In genomic region chr19:10085641-10086031, GRCh38 we compare ENCODE assay signal across 8 cellular contexts. TPM values are rescaled to one million over a fixed set of nuclear protein-coding genes. Genes with fewer than 3 reads are reported as not detected.
DNase-seq lines count a peak whose midpoint lies in the region; ATAC-seq and TF ChIP-seq lines count a peak whose summit lies in the region.

No MANE protein-coding gene starts in this region.

- H3K79me2 ChIP-seq in SU-DHL-6 (ENCODE audit: insufficient read depth, low read length) = no peaks in the 10 kb centered on the region

- H3K9me2 ChIP-seq in SU-DHL-6 (replicated peaks; ENCODE audit: insufficient read depth, low read length) = no peaks in the 10 kb centered on the region

- WGBS in sigmoid colon, 2 donors = 14 to 22% methylated on average over 14 of the region's 14 CpGs

- TF ChIP-seq EP300 in sigmoid colon (IDR thresholded peaks at IDR 0.05) = no peak

- intact Hi-C loops in sigmoid colon (cut with DNase I) = no loop called here

- H3K27ac ChIP-seq in SU-DHL-6 (ENCODE audit: low read depth, low read length) = no peak overlapping the region
- H3K27ac ChIP-seq in sigmoid colon = peak overlapping the region; percentile 86 to 93 (median 89)

- H4K20me1 ChIP-seq in SU-DHL-6 (ENCODE audit: low read depth, low read length) = no peaks in the 10 kb centered on the region

- H3K9ac ChIP-seq in SU-DHL-6 (ENCODE audit: low read length) = peak overlapping the region; percentile 53

- no peak for TF ChIP-seq CTCF in SU-DHL-6 (IDR thresholded peaks at IDR 0.05; ENCODE audit: insufficient read depth, low read length, poor library complexity, severe bottlenecking)
- no peak for TF ChIP-seq CTCF in foreskin fibroblast (IDR thresholded peaks at IDR 0.05; ENCODE audit: low read depth, low read length)
- no peak for TF ChIP-seq CTCF in sigmoid colon (IDR thresholded peaks at IDR 0.05)

- H3K27me3 ChIP-seq in SU-DHL-6 (ENCODE audit: low read length) = no peaks in the 10 kb centered on the region
- H3K27me3 ChIP-seq in sigmoid colon = no peaks in the 10 kb centered on the region

- DNase-seq in foreskin fibroblast = no peak
- DNase-seq in sigmoid colon = no peak
- DNase-seq in NCI-H2107 (lab: John Stamatoyannopoulos, UW) = no peak
- no peak for DNase-seq in HT-29 (ENCODE audit: low spot score)
- no peak for DNase-seq in HuH-7.5 (ENCODE audit: low spot score)
- no peak for DNase-seq in NCI-H2171 (lab: John Stamatoyannopoulos, UW)

- TF ChIP-seq POLR2A in sigmoid colon (IDR thresholded peaks at IDR 0.05) = no peak

- peaks cover 0 to 18% (median 8%) of the 10 kb centered on the region in 4 donors for H3K4me1 ChIP-seq in sigmoid colon

- H3K36me3 ChIP-seq in SU-DHL-6 (ENCODE audit: low read length) (no peaks in the 10 kb centered on the region), sigmoid colon (peaks cover 0 to 18% (median 5%) of the 10 kb centered on the region in 4 donors)

- H3K4me3 ChIP-seq in SU-DHL-6 (ENCODE audit: insufficient read depth, low read length, poor library complexity, severe bottlenecking) (peak overlapping the region; percentile 56), foreskin fibroblast (ENCODE audit: low read depth in 1 of 2, low read length in 2 of 2) (peak overlapping the region; percentile 93 to 99), sigmoid colon (peak overlapping the region; percentile 71 to 98 (median 83))

- peak overlapping the region; percentile 60 for H3K4me2 ChIP-seq in SU-DHL-6 (ENCODE audit: low read depth, low read length, poor library complexity, severe bottlenecking)

- H3K9me3 ChIP-seq in SU-DHL-6 (ENCODE audit: insufficient read depth, low read length) = no peaks in the 10 kb centered on the region
- H3K9me3 ChIP-seq in sigmoid colon = no peaks in the 10 kb centered on the region

- H2AFZ ChIP-seq in SU-DHL-6 (ENCODE audit: low read depth, low read length, severe bottlenecking) = peak overlapping the region; percentile 90

- peaks cover 10% of the 10 kb centered on the region; the same call in 1 of the 2 replicates for H3F3A ChIP-seq in SU-DHL-6 (ENCODE audit: insufficient read depth)

- ATAC-seq in GM19455 (IDR thresholded peaks at IDR 0.05; ENCODE audit: unreplicated experiment) = peak; percentile 8

RNA-seq across cellular contexts. Expression of gene SHFL, which starts 0.5 kb away (rescaled TPM):
- total RNA-seq in sigmoid colon = 10 to 100 TPM; 25.3 to 44.9 (median 27.9) TPM
- 10 to 100 TPM; 17.1 to 39.0 (median 23.4) TPM for polyA plus RNA-seq in sigmoid colon
- total RNA-seq in HT-29 (2014; rRNA removed; shearing (Covaris generic)) = 12.9 and 16.9 TPM in 2 replicates

RNA-seq across cellular contexts. Expression of gene ANGPTL6, which starts 16.8 kb away (rescaled TPM):
- not detected for total RNA-seq in sigmoid colon
- polyA plus RNA-seq in sigmoid colon = 1 to 10 TPM in 1 of 3 donors, under 1 TPM in 1, not detected in 1; 0.69 to 1.6 TPM
- total RNA-seq in HT-29 (2014; rRNA removed; shearing (Covaris generic)) = 0.34 and 1.6 TPM in 2 replicates

RNA-seq across cellular contexts. Expression of gene PPAN, which starts 20.5 kb away (rescaled TPM):
- total RNA-seq in sigmoid colon = 10 to 100 TPM; 24.6 to 29.1 (median 25.8) TPM
- polyA plus RNA-seq in sigmoid colon = 10 to 100 TPM; 16.2 to 58.7 (median 18.5) TPM
- total RNA-seq in HT-29 (2014; rRNA removed; shearing (Covaris generic)) = 90.3 and 97.0 TPM in 2 replicates

RNA-seq across cellular contexts. Expression of gene P2RY11, which starts 25.9 kb away (rescaled TPM):
- total RNA-seq in sigmoid colon = 10 to 100 TPM in 1 of 4 donors, 1 to 10 TPM in 3; 2.9 to 10.3 (median 6.3) TPM
- polyA plus RNA-seq in sigmoid colon = 10 to 100 TPM in 1 of 3 donors, 1 to 10 TPM in 2; 1.2 to 18.5 (median 1.8) TPM
- 5.5 and 11.1 TPM in 2 replicates for total RNA-seq in HT-29 (2014; rRNA removed; shearing (Covaris generic))

RNA-seq across cellular contexts. Expression of gene EIF3G, which starts 34.1 kb away (rescaled TPM):
- total RNA-seq in sigmoid colon = 100 to 1,000 TPM; 278 to 392 (median 336) TPM
- polyA plus RNA-seq in sigmoid colon = 100 to 1,000 TPM; 103 to 210 (median 202) TPM
- total RNA-seq in HT-29 (2014; rRNA removed; shearing (Covaris generic)) = 288 and 299 TPM in 2 replicates
